In the genomic region with DNA sequence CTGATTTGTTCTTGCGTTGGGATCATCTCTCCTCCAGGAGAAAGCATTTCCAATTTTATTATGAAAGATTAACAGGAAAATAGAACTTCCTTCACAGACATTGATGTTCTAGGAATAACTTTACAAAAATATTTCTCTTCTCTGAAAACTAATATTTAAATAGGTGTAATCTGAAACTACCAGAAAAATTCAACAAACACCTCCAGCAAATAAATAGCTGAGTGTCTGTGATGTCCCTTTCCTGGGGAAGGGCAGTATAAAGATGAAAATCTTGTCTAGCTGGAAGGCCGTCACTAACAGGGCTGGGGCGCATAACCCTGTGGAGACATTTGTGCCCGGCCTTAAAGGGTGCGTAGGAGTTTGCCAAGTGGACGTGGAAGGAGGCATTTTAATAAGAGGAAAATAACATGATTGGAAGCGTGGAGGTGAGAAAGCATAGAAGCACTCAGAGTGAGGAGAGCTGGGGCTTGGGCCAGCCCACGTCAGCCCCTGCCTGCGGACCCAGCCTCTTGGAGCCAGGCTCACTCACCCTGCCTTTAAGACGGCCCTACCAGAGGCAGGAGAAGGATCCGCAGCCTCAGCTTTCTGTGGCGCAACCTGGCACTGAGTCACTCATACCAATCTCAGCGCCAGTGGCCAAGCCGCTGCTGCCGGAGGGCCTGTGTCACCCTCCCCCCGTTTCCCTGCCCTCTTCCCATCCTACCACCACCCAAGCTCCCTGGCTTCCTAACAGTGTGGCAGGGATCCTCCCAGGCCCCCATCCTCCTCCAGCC, we compare ENCODE assay signal across 8 cellular contexts.
DNase-seq lines count a peak whose midpoint lies in the region; FAIRE-seq and TF ChIP-seq lines count a peak whose summit lies in the region.

No MANE protein-coding gene starts in this region.

- 67% methylated on average over 16 of the region's 16 CpGs for WGBS in prostate gland

- H3K27ac ChIP-seq in brain microvascular endothelial cell, result peak overlapping the region; percentile 97
- peak overlapping the region; percentile 12 to 30 for H3K27ac ChIP-seq in prostate gland

- H3K9me3 ChIP-seq in prostate gland, result no peaks in the 10 kb centered on the region

- no peaks in the 10 kb centered on the region for H3K36me3 ChIP-seq in brain microvascular endothelial cell (replicated peaks)
- no peaks in the 10 kb centered on the region for H3K36me3 ChIP-seq in prostate gland

- peak; percentile 21 for TF ChIP-seq CTCF in brain microvascular endothelial cell (IDR thresholded peaks at IDR 0.05; ENCODE audit: low read depth, low read length, missing control alignments)
- TF ChIP-seq CTCF in prostate gland (IDR thresholded peaks at IDR 0.05), result no peak

- no peaks in the 10 kb centered on the region for H3K4me1 ChIP-seq in prostate gland (replicated peaks)

- FAIRE-seq in RCC 7860 (lab: Jason Lieb, UNC), result peak; percentile 82

- H3K27me3 ChIP-seq in brain microvascular endothelial cell (replicated peaks) (no peaks in the 10 kb centered on the region), prostate gland (replicated peaks; ENCODE audit: insufficient read depth) (no peaks in the 10 kb centered on the region)

- in situ Hi-C loops in brain microvascular endothelial cell (cut with HindIII; ENCODE audit: low pct_ligation_motif_present, low sequenced_read_pairs), result no loop called here

- TF ChIP-seq POLR2A in prostate gland (IDR thresholded peaks at IDR 0.05), result no peak

- intact Hi-C loops in prostate gland (cut with DNase I), result loop anchor here (2.0 to 5.0 kb wide), 4 partner anchors 51 to 421 kb away; partner anchors contain the start of gene UST

- peak; percentile 57 for DNase-seq in stimulated activated naive CD4-positive, alpha-beta T cell treated with Interleukin-2 at 50 U/mL for 16 hours (lab: John Stamatoyannopoulos, UW)
- no peak for DNase-seq in stimulated activated naive CD4-positive, alpha-beta T cell (lab: John Stamatoyannopoulos, UW)
- DNase-seq in RCC 7860 (ENCODE audit: low spot score) (peak; percentile 93), brain microvascular endothelial cell (peak; percentile 93), prostate gland (ENCODE audit: low spot score) (no peak), NCI-H1436 treated with DMSO at 0.1 percent for 48 hours (lab: John Stamatoyannopoulos, UW) (no peak), NCI-H146 treated with DMSO at 0.1 percent for 48 hours (lab: John Stamatoyannopoulos, UW; ENCODE audit: unreplicated experiment) (no peak), retina (no peak)

- H3K4me3 ChIP-seq in brain microvascular endothelial cell (ENCODE audit: low read depth, low read length) (peak overlapping the region; percentile 34), prostate gland (no peak overlapping the region)

Comparison
In these comparisons a context has a peak if more than half of its experiments do, and no peak if none do; other contexts are left out.
1. DNase-seq: peak in stimulated activated naive CD4-positive, alpha-beta T cell treated with Interleukin-2 at 50 U/mL for 16 hours (single experiment), RCC 7860 (single experiment) and brain microvascular endothelial cell (single experiment); none in stimulated activated naive CD4-positive, alpha-beta T cell (0 of 6), prostate gland (single experiment), NCI-H1436 treated with DMSO at 0.1 percent for 48 hours (single experiment), NCI-H146 treated with DMSO at 0.1 percent for 48 hours (single experiment) and retina (single experiment).